In genomic region chr4:101171747-101172146, GRCh38 we compare ENCODE assay signal across 29 cellular contexts.
A peak's percentile ranks its signal among the peaks of the same experiment; 100 is the strongest.
DNase-seq lines count a peak whose midpoint lies in the region; FAIRE-seq and TF ChIP-seq lines count a peak whose summit lies in the region.
"Had no signal": no experiment of that assay in that cellular context is flagged by ENCODE, and none has a peak within 500 bp of the region (broad histone marks: within the 10 kb centered on the region; RNA-seq: fewer than 3 reads in every experiment).

No MANE protein-coding gene starts in this region.

- H3K9me3 Mint-ChIP-seq in astrocyte (ENCODE audit: unreplicated experiment), result no peaks in the 10 kb centered on the region
- H3K9me3 Mint-ChIP-seq: activated naive CD4-positive, alpha-beta T cell treated with anti-CD3 and anti-CD28 coated beads, Interleukin-2, amount 50 U/mL, for 72 hours; activated T-helper 2 cell treated with anti-CD3 and anti-CD28 coated beads, Interferon-gamma antibody, Interleukin-2, Interleukin-4, amounts not matched to agents 10 μg/mL and 5 μg/mL and 100 μg/mL, durations not matched to agents 14 hours and 24 hours and 36 hours; nephron progenitor cell; stimulated activated naive B cell treated with anti-CD40 and anti-IgM and Interleukin-4, amounts not matched to agents 10 μg/mL and 1 μg/mL and 100 μg/mL, for 72 hours had no signal

- H3K4me3 ChIP-seq in astrocyte (ENCODE audit: insufficient read depth, low read depth, low read length) (no peak overlapping the region), OCI-LY7 (ENCODE audit: low read depth, low read length, poor library complexity, severe bottlenecking) (no peak overlapping the region), Peyer's patch (no peak overlapping the region)
- H3K4me3 ChIP-seq: left ventricle myocardium inferior, ovary, right atrium auricular region had no signal

- in situ Hi-C loops in ACHN (cut with HindIII; ENCODE audit: low pct_ligation_motif_present, low pct_unique_long_range_greater_than_20kb, low sequenced_read_pairs), result no loop called here

- H3K4me1 Mint-ChIP-seq in astrocyte (ENCODE audit: low read depth, unreplicated experiment), result peaks cover 34% of the 10 kb centered on the region
- H3K4me1 Mint-ChIP-seq: nephron progenitor cell had no signal

- DNase-seq in ACHN, result peak; percentile 12
- DNase-seq in HT1080 (ENCODE audit: low read depth), result peak; percentile 43
- peak; percentile 55 for DNase-seq in astrocyte (ENCODE audit: low read depth)
- DNase-seq in kidney glomerular epithelial cell (lab: John Stamatoyannopoulos, UW), result peak; percentile 31
- DNase-seq in globus pallidus (ENCODE audit: low spot score), result no peak
- no peak for DNase-seq in OCI-LY7 (ENCODE audit: low spot score)
- no peak for DNase-seq in Peyer's patch
- DNase-seq in mucosa of gallbladder (ENCODE audit: low spot score), result no peak
- DNase-seq: activated CD4-positive, alpha-beta T cell treated with anti-CD3 and anti-CD28 coated beads, Interleukin-2, amount 50 U/mL, for 4 hours; activated CD4-positive, CD25-positive, alpha-beta regulatory T cell; activated CD8-positive, alpha-beta memory T cell treated with anti-CD3 and anti-CD28 coated beads, Interleukin-2, amount 50 U/mL, for 4 hours; anterior cingulate cortex; caudate nucleus; GF-D8; Karpas-422; left ventricle myocardium inferior; NCI-H1092 treated with DMSO at 0.1 percent for 48 hours; NCI-H2029 treated with DMSO at 0.1 percent for 48 hours; NCI-H2227 treated with DMSO at 0.1 percent for 48 hours; NCI-H82; nephron progenitor cell; ovary; Right ventricle myocardium superior; stimulated activated CD4-positive, alpha-beta T cell treated with anti-CD3 and anti-CD28 coated beads, Interleukin-4, amount 100 ng/mL, for 1 hour; stimulated activated naive B cell treated with anti-CD40 and anti-IgM and Interleukin-4, amounts not matched to agents 10 μg/mL and 1 μg/mL and 100 μg/mL, for 72 hours had no signal

- peak overlapping the region; percentile 11 for H3K27ac Mint-ChIP-seq in astrocyte (ENCODE audit: unreplicated experiment)
- H3K27ac Mint-ChIP-seq: activated naive CD4-positive, alpha-beta T cell treated with anti-CD3 and anti-CD28 coated beads, Interleukin-2, amount 50 U/mL, for 72 hours; activated T-helper 2 cell treated with anti-CD3 and anti-CD28 coated beads, Interferon-gamma antibody, Interleukin-2, Interleukin-4, amounts not matched to agents 10 μg/mL and 5 μg/mL and 100 μg/mL, durations not matched to agents 14 hours and 24 hours and 36 hours; nephron progenitor cell; stimulated activated naive B cell treated with anti-CD40 and anti-IgM and Interleukin-4, amounts not matched to agents 10 μg/mL and 1 μg/mL and 100 μg/mL, for 72 hours had no signal

- H3K27ac ChIP-seq in astrocyte (ENCODE audit: low read depth, low read length) (no peak overlapping the region), OCI-LY7 (ENCODE audit: low read depth, low read length, poor library complexity, severe bottlenecking) (no peak overlapping the region), Peyer's patch (no peak overlapping the region)
- H3K27ac ChIP-seq: left ventricle myocardium inferior, ovary, right atrium auricular region had no signal

- TF ChIP-seq CTCF in astrocyte (IDR thresholded peaks at IDR 0.05; ENCODE audit: insufficient read depth, low read depth, low read length) (no peak), OCI-LY7 (conservative IDR thresholded peaks at IDR 0.05; ENCODE audit: low read length) (no peak), Peyer's patch (IDR thresholded peaks at IDR 0.05) (no peak)

- H3K4me3 Mint-ChIP-seq in astrocyte (ENCODE audit: unreplicated experiment), result no peak overlapping the region
- H3K4me3 Mint-ChIP-seq: nephron progenitor cell; stimulated activated naive B cell treated with anti-CD40 and anti-IgM and Interleukin-4, amounts not matched to agents 10 μg/mL and 1 μg/mL and 100 μg/mL, for 72 hours had no signal

- peak; percentile 63 for FAIRE-seq in astrocyte (lab: Jason Lieb, UNC)
- FAIRE-seq: endometrium had no signal

- no peaks in the 10 kb centered on the region for H3K27me3 Mint-ChIP-seq in astrocyte (ENCODE audit: low read depth, unreplicated experiment)
- H3K27me3 Mint-ChIP-seq: stimulated activated naive B cell treated with anti-CD40 and anti-IgM and Interleukin-4, amounts not matched to agents 10 μg/mL and 1 μg/mL and 100 μg/mL, for 72 hours had no signal

- H3K9me2 ChIP-seq in OCI-LY7 (ENCODE audit: insufficient read depth, low read length), result no peaks in the 10 kb centered on the region

- H3K36me3 Mint-ChIP-seq in astrocyte (ENCODE audit: low read depth, unreplicated experiment), result peaks cover 2% of the 10 kb centered on the region
- H3K36me3 Mint-ChIP-seq: activated naive CD4-positive, alpha-beta T cell treated with anti-CD3 and anti-CD28 coated beads, Interleukin-2, amount 50 U/mL, for 72 hours had no signal

- no peak for TF ChIP-seq POLR2A in Peyer's patch (IDR thresholded peaks at IDR 0.05)

- H4K20me1 ChIP-seq in astrocyte (ENCODE audit: insufficient read depth, low read length) (peaks cover 22% of the 10 kb centered on the region), OCI-LY7 (ENCODE audit: insufficient read depth, low read length) (no peaks in the 10 kb centered on the region)

- intact Hi-C loops in OCI-LY7 (cut with micrococcal nuclease; ENCODE audit: unreplicated experiment), result no loop called here

- no peak overlapping the region for H3K4me2 ChIP-seq in astrocyte (ENCODE audit: low read length)
- no peak overlapping the region for H3K4me2 ChIP-seq in OCI-LY7 (ENCODE audit: low read length)

- no peaks in the 10 kb centered on the region for H3K9me3 ChIP-seq in astrocyte (ENCODE audit: insufficient read depth, low read depth, low read length)
- no peaks in the 10 kb centered on the region for H3K9me3 ChIP-seq in OCI-LY7 (ENCODE audit: low read length)
- H3K9me3 ChIP-seq in Peyer's patch, result no peaks in the 10 kb centered on the region
- H3K9me3 ChIP-seq: left ventricle myocardium inferior, ovary, right atrium auricular region had no signal

- H3K36me3 ChIP-seq in astrocyte (ENCODE audit: insufficient read depth, low read length) (no peaks in the 10 kb centered on the region), OCI-LY7 (ENCODE audit: insufficient read depth, low read length) (no peaks in the 10 kb centered on the region), Peyer's patch (no peaks in the 10 kb centered on the region)
- H3K36me3 ChIP-seq: left ventricle myocardium inferior, ovary, right atrium auricular region had no signal

- H3K27me3 ChIP-seq in astrocyte (ENCODE audit: insufficient read depth, low read length) (no peaks in the 10 kb centered on the region), Peyer's patch (no peaks in the 10 kb centered on the region)
- H3K27me3 ChIP-seq: ovary, right atrium auricular region had no signal

- peaks cover 6% of the 10 kb centered on the region for H3K4me1 ChIP-seq in astrocyte (ENCODE audit: insufficient read depth, low read length)
- H3K4me1 ChIP-seq in OCI-LY7 (ENCODE audit: insufficient read depth, low read length, poor library complexity, severe bottlenecking), result peaks cover 6% of the 10 kb centered on the region
- peaks cover 0 to 25% (median 2%) of the 10 kb centered on the region in 4 donors for H3K4me1 ChIP-seq in Peyer's patch

- H3K79me2 ChIP-seq in astrocyte (ENCODE audit: insufficient read depth, low read length) (peaks cover 22% of the 10 kb centered on the region), OCI-LY7 (ENCODE audit: insufficient read depth, low read depth, low read length) (no peaks in the 10 kb centered on the region)

- CTCF ChIA-PET in OCI-LY7 (lab: Charles Lee; ENCODE audit: unreplicated experiment), result no interaction called here

- POLR2A ChIA-PET in OCI-LY7 (lab: Charles Lee), result interaction anchor here (0.9 kb wide), 1 partner anchor 11 kb away, joined by 4 read pairs; no protein-coding TSS in a partner anchor

- no TSS peak for BruUV-seq in OCI-LY7 (replicated peaks; lab: Mats Ljungman, UMichigan)

- H2AFZ ChIP-seq in astrocyte (ENCODE audit: low read depth, low read length) (no peak overlapping the region), OCI-LY7 (ENCODE audit: low read length) (no peak overlapping the region)

- H3K9ac ChIP-seq in astrocyte (ENCODE audit: low read length), result no peak overlapping the region

Comparison
In these comparisons a context has a peak if more than half of its experiments do, and no peak if none do; other contexts are left out.
1. DNase-seq: peak in ACHN (single experiment), HT1080 (single experiment), astrocyte (single experiment) and kidney glomerular epithelial cell (single experiment); none in globus pallidus (single experiment), OCI-LY7 (single experiment), Peyer's patch (0 of 3) and mucosa of gallbladder (single experiment).